Comparison of ENCODE assay signal across 1 cellular context in genomic region chr2:19747310-19748072, GRCh38.
TF ChIP-seq lines count a peak whose summit lies in the region.

No MANE protein-coding gene starts in this region.

TF ChIP-seq in GM23338, 12 proteins besides CTCF, POLR2A, EP300 and RAD21 (continued from another document):
- TF ChIP-seq, protein P1, sequence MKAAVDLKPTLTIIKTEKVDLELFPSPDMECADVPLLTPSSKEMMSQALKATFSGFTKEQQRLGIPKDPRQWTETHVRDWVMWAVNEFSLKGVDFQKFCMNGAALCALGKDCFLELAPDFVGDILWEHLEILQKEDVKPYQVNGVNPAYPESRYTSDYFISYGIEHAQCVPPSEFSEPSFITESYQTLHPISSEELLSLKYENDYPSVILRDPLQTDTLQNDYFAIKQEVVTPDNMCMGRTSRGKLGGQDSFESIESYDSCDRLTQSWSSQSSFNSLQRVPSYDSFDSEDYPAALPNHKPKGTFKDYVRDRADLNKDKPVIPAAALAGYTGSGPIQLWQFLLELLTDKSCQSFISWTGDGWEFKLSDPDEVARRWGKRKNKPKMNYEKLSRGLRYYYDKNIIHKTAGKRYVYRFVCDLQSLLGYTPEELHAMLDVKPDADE (IDR thresholded peaks at IDR 0.05) = no peak
- no peak for TF ChIP-seq POLR2AphosphoS5 (IDR thresholded peaks at IDR 0.05; ENCODE audit: low read depth)
- no peak for TF ChIP-seq ZNF331 (CRISPR knock-in tag; IDR thresholded peaks at IDR 0.05; ENCODE audit: low read depth)
- no peak for TF ChIP-seq EZH2 (IDR thresholded peaks at IDR 0.05; ENCODE audit: low read depth, unreplicated experiment)
- TF ChIP-seq, protein P2, sequence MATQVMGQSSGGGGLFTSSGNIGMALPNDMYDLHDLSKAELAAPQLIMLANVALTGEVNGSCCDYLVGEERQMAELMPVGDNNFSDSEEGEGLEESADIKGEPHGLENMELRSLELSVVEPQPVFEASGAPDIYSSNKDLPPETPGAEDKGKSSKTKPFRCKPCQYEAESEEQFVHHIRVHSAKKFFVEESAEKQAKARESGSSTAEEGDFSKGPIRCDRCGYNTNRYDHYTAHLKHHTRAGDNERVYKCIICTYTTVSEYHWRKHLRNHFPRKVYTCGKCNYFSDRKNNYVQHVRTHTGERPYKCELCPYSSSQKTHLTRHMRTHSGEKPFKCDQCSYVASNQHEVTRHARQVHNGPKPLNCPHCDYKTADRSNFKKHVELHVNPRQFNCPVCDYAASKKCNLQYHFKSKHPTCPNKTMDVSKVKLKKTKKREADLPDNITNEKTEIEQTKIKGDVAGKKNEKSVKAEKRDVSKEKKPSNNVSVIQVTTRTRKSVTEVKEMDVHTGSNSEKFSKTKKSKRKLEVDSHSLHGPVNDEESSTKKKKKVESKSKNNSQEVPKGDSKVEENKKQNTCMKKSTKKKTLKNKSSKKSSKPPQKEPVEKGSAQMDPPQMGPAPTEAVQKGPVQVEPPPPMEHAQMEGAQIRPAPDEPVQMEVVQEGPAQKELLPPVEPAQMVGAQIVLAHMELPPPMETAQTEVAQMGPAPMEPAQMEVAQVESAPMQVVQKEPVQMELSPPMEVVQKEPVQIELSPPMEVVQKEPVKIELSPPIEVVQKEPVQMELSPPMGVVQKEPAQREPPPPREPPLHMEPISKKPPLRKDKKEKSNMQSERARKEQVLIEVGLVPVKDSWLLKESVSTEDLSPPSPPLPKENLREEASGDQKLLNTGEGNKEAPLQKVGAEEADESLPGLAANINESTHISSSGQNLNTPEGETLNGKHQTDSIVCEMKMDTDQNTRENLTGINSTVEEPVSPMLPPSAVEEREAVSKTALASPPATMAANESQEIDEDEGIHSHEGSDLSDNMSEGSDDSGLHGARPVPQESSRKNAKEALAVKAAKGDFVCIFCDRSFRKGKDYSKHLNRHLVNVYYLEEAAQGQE (IDR thresholded peaks at IDR 0.05; ENCODE audit: unreplicated experiment) = no peak
